9 cellular contexts compared by ENCODE assay signal in the genomic region with DNA sequence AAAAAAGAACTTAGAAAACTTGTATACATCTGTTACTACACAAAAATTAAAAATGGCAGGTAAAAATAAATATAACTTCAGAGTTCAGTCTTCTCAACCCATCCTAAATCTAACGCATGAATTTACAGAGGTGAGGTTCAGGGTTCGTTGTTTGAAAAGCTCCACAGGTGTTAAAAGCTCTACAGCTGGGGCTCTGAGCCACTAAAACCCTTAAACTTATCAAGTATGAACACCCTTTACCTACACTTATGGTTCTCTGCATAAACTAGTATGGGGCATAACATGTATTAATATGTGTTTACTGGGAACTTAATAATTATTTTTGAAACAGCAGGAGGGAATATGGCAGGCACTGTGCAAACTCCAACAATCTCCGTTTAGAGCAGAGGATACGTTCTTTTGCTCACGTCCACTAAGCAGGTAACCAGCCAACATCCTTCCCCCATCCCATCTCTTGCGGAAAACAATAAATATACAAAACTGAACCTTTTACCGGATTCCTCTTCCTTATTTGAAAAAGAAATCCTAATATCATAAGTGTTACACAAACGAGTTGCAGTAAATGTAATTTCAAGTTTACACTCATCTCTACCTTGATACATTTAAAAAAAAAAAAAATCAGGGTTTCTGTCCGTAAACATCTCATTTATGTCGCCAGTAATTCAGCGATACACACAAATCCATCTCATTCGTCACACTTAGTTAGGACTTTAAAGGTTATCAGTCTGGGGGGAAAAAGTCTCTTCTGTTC. TPM values are rescaled to one million over a fixed set of nuclear protein-coding genes. Genes with fewer than 3 reads are reported as not detected.
DNase-seq lines count a peak whose midpoint lies in the region; ATAC-seq, FAIRE-seq and TF ChIP-seq lines count a peak whose summit lies in the region.
"Had no signal": no experiment of that assay in that cellular context is flagged by ENCODE, and none has a peak within 500 bp of the region (broad histone marks: within the 10 kb centered on the region; RNA-seq: fewer than 3 reads in every experiment).

No MANE protein-coding gene starts in this region.

- peak overlapping the region; percentile 80 for H3K27ac Mint-ChIP-seq in activated CD8-positive, alpha-beta memory T cell treated with anti-CD3 and anti-CD28 coated beads, Interleukin-2, amount 10 ng/mL, durations not matched to agents 7 days and 5 days
- peak overlapping the region; percentile 90 for H3K27ac Mint-ChIP-seq in activated CD8-positive, alpha-beta T cell treated with anti-CD3 and anti-CD28 coated beads for 36 hours

- no peaks in the 10 kb centered on the region for H3K9me3 ChIP-seq in tibial artery

- intact Hi-C loops in activated CD8-positive, alpha-beta T cell treated with anti-CD3 and anti-CD28 coated beads for 36 hours (cut with micrococcal nuclease), result no loop called here
- intact Hi-C loops in tibial artery (cut with DNase I; ENCODE audit: low total_unique reads), result no loop called here

- no peaks in the 10 kb centered on the region for H3K36me3 Mint-ChIP-seq in activated CD8-positive, alpha-beta memory T cell treated with anti-CD3 and anti-CD28 coated beads, Interleukin-2, amount 10 ng/mL, durations not matched to agents 7 days and 5 days
- peaks cover 4% of the 10 kb centered on the region for H3K36me3 Mint-ChIP-seq in activated CD8-positive, alpha-beta T cell treated with anti-CD3 and anti-CD28 coated beads for 36 hours (ENCODE audit: low read depth)

- no peaks in the 10 kb centered on the region for H3K36me3 ChIP-seq in tibial artery

- H3K9me3 Mint-ChIP-seq in activated CD8-positive, alpha-beta memory T cell treated with anti-CD3 and anti-CD28 coated beads, Interleukin-2, amount 10 ng/mL, durations not matched to agents 7 days and 5 days (ENCODE audit: low read depth), result no peaks in the 10 kb centered on the region
- H3K9me3 Mint-ChIP-seq in activated CD8-positive, alpha-beta T cell treated with anti-CD3 and anti-CD28 coated beads for 36 hours, result no peaks in the 10 kb centered on the region

- peaks cover 0 to 16% (median 6%) of the 10 kb centered on the region in 4 donors for H3K4me1 ChIP-seq in tibial artery

- POLR2A ChIA-PET in activated CD8-positive, alpha-beta T cell treated with anti-CD3 and anti-CD28 coated beads for 36 hours (lab: Charles Lee), result interaction anchor here (0.5 to 1.2 kb wide), 3 partner anchors 11 to 19 kb away, joined by 3 to 4 read pairs (median 3); no protein-coding TSS in a partner anchor

- CTCF ChIA-PET in activated CD8-positive, alpha-beta memory T cell treated with anti-CD3 and anti-CD28 coated beads, Interleukin-2, amount 10 ng/mL, durations not matched to agents 7 days and 5 days (lab: Charles Lee), result interaction anchor here (0.6 to 1.8 kb wide), 2 partner anchors 19 to 411 kb away, joined by 3 to 4 read pairs; no protein-coding TSS in a partner anchor
- CTCF ChIA-PET in activated CD8-positive, alpha-beta T cell treated with anti-CD3 and anti-CD28 coated beads for 36 hours (lab: Charles Lee), result no interaction called here

- H3K4me1 Mint-ChIP-seq in activated CD8-positive, alpha-beta memory T cell treated with anti-CD3 and anti-CD28 coated beads, Interleukin-2, amount 10 ng/mL, durations not matched to agents 7 days and 5 days, result peaks cover 32% of the 10 kb centered on the region
- peaks cover 42% of the 10 kb centered on the region for H3K4me1 Mint-ChIP-seq in activated CD8-positive, alpha-beta T cell treated with anti-CD3 and anti-CD28 coated beads for 36 hours (ENCODE audit: low read depth)

- DNase-seq in activated CD8-positive, alpha-beta memory T cell treated with anti-CD3 and anti-CD28 coated beads, Interleukin-2, amount 10 ng/mL, durations not matched to agents 7 days and 5 days, result no peak
- DNase-seq in activated CD8-positive, alpha-beta memory T cell treated with anti-CD3 and anti-CD28 coated beads for 24 hours, result no peak
- no peak for DNase-seq in activated CD8-positive, alpha-beta T cell treated with anti-CD3 and anti-CD28 coated beads for 36 hours
- DNase-seq in tibial artery (no peak), MV-4-11 (lab: John Stamatoyannopoulos, UW) (no peak), NCI-H187 treated with DMSO at 0.1 percent for 48 hours (lab: John Stamatoyannopoulos, UW) (no peak)
- no peak for DNase-seq in central memory CD4-positive, alpha-beta T cell
- DNase-seq: cortex of kidney had no signal

- H3K27me3 ChIP-seq in tibial artery, result no peaks in the 10 kb centered on the region

- no peak for TF ChIP-seq CTCF in activated CD8-positive, alpha-beta T cell treated with anti-CD3 and anti-CD28 coated beads for 36 hours (IDR thresholded peaks at IDR 0.05)
- TF ChIP-seq CTCF in tibial artery (IDR thresholded peaks at IDR 0.05), result no peak

- FAIRE-seq in islet of Langerhans (lab: Jason Lieb, UNC), result peak; percentile 30

- H3K4me3 Mint-ChIP-seq in activated CD8-positive, alpha-beta memory T cell treated with anti-CD3 and anti-CD28 coated beads, Interleukin-2, amount 10 ng/mL, durations not matched to agents 7 days and 5 days, result peak overlapping the region; percentile 86
- peak overlapping the region; percentile 88 for H3K4me3 Mint-ChIP-seq in activated CD8-positive, alpha-beta T cell treated with anti-CD3 and anti-CD28 coated beads for 36 hours

- no peaks in the 10 kb centered on the region for H3K27me3 Mint-ChIP-seq in activated CD8-positive, alpha-beta memory T cell treated with anti-CD3 and anti-CD28 coated beads, Interleukin-2, amount 10 ng/mL, durations not matched to agents 7 days and 5 days
- H3K27me3 Mint-ChIP-seq in activated CD8-positive, alpha-beta T cell treated with anti-CD3 and anti-CD28 coated beads for 36 hours, result no peaks in the 10 kb centered on the region

- ATAC-seq in activated CD8-positive, alpha-beta memory T cell treated with anti-CD3 and anti-CD28 coated beads, Interleukin-2, amount 10 ng/mL, durations not matched to agents 7 days and 5 days, result no peak
- ATAC-seq in activated CD8-positive, alpha-beta T cell treated with anti-CD3 and anti-CD28 coated beads for 36 hours, result no peak

- peak overlapping the region; percentile 85 to 86 for H3K27ac ChIP-seq in tibial artery

- H3K4me3 ChIP-seq in tibial artery, result peak overlapping the region; percentile 68 to 80

RNA-seq across cellular contexts. Expression of a gene that starts 1.3 kb away (rescaled TPM):
- total RNA-seq in activated CD8-positive, alpha-beta memory T cell treated with anti-CD3 and anti-CD28 coated beads, Interleukin-2, amount 10 ng/mL, durations not matched to agents 7 days and 5 days, result 10 to 100 TPM; 11.7 to 19.8 TPM
- total RNA-seq in activated CD8-positive, alpha-beta T cell treated with anti-CD3 and anti-CD28 coated beads for 36 hours, result 10 to 100 TPM; 26.9 to 29.8 TPM

RNA-seq across cellular contexts. Expression of a gene that starts 1.4 kb away (rescaled TPM):
- under 1 TPM; 0.45 to 0.79 TPM for total RNA-seq in activated CD8-positive, alpha-beta memory T cell treated with anti-CD3 and anti-CD28 coated beads, Interleukin-2, amount 10 ng/mL, durations not matched to agents 7 days and 5 days
- total RNA-seq in activated CD8-positive, alpha-beta T cell treated with anti-CD3 and anti-CD28 coated beads for 36 hours, result 1 to 10 TPM in 1 of 2 experiments, under 1 TPM in 1; 0.58 to 1.3 TPM
